ENCODE assay signal across 1 cellular context in the genomic region with DNA sequence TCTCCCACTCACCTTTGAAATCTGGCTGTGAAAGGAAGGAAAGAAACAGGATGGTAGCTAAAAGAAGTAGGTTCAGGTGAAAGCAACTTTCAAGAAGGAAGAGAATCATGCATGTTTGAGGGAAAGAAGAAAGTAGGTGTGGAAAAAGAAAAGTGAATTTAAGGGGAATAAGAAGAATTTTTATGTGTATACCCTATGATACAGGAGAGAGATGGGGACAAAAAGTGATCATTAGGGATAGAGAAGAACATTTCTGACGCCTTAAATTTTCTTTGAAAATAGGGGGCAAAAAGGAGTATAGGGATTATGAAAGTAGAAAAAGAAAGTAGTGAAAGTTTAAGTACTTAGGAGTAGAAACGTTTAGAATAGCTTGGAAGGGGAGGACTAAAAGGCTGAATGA.
TF ChIP-seq lines count a peak whose summit lies in the region.

No MANE protein-coding gene starts in this region.

TF ChIP-seq in IMR-90, 13 proteins besides CTCF, POLR2A, EP300 and RAD21:
- TF ChIP-seq NFE2L2 (IDR thresholded peaks at IDR 0.05; ENCODE audit: low read depth, low read length): no peak
- TF ChIP-seq CEBPB (IDR thresholded peaks at IDR 0.05; ENCODE audit: low read depth, low read length): no peak
- no peak for TF ChIP-seq FOS (IDR thresholded peaks at IDR 0.05; ENCODE audit: low read depth, low read length)
- TF ChIP-seq RFX5 (IDR thresholded peaks at IDR 0.05; ENCODE audit: low read depth, low read length): no peak
- TF ChIP-seq RCOR1 (IDR thresholded peaks at IDR 0.05; ENCODE audit: insufficient replicate concordance, low read length): no peak
- TF ChIP-seq SMC3 (IDR thresholded peaks at IDR 0.05; ENCODE audit: low read depth, low read length): no peak
- TF ChIP-seq ELK1 (IDR thresholded peaks at IDR 0.05; ENCODE audit: borderline replicate concordance, low read depth, low read length): no peak
- no peak for TF ChIP-seq USF2 (IDR thresholded peaks at IDR 0.05; ENCODE audit: low read depth, low read length)
- no peak for TF ChIP-seq BHLHE40 (IDR thresholded peaks at IDR 0.05; ENCODE audit: low read depth, low read length)
- TF ChIP-seq MXI1 (IDR thresholded peaks at IDR 0.05; ENCODE audit: borderline replicate concordance, low read depth, low read length): no peak
- no peak for TF ChIP-seq MAZ (IDR thresholded peaks at IDR 0.05; ENCODE audit: borderline replicate concordance, low read depth, low read length)
